ENCODE assay signal across 12 cellular contexts in the genomic region with DNA sequence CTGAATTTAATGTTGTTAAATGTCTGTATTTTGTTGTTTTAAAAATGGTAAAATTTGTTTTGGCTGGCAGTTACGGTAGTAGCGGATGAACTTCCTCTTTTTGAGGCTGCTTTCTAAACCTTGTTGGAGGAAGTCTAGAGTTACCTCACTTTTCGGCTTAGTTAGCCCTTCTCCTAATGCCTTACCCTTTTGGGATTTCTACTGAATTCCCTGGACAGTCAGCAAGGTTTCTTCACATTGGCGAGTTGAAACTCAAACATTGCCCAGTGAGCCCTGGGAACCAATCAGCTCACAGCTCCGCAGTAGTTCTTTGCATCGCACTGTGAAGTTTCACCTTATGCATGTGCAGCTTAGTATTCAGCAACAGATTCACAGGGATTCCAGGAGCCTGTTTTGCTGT. TPM values are rescaled to one million over a fixed set of nuclear protein-coding genes. Genes with fewer than 3 reads are reported as not detected.
A peak's percentile ranks its signal among the peaks of the same experiment; 100 is the strongest.
DNase-seq lines count a peak whose midpoint lies in the region; ATAC-seq and TF ChIP-seq lines count a peak whose summit lies in the region.
"Had no signal": no experiment of that assay in that cellular context is flagged by ENCODE, and none has a peak within 500 bp of the region (broad histone marks: within the 10 kb centered on the region; RNA-seq: fewer than 3 reads in every experiment).

No MANE protein-coding gene starts in this region.

- H3K27me3 ChIP-seq in CD8-positive, alpha-beta T cell (ENCODE audit: insufficient read depth, low read length): no peaks in the 10 kb centered on the region
- H3K27me3 ChIP-seq: ovary had no signal

- CTCF ChIA-PET in CD8-positive, alpha-beta T cell (lab: Charles Lee): no interaction called here

- H3K9me3 ChIP-seq in CD8-positive, alpha-beta T cell (ENCODE audit: low read length): no peaks in the 10 kb centered on the region
- H3K9me3 ChIP-seq: Caco-2, ovary had no signal

- no peak overlapping the region for H3K27ac ChIP-seq in CD8-positive, alpha-beta T cell (ENCODE audit: low read depth, low read length)
- H3K27ac ChIP-seq: ovary had no signal

- no peak for DNase-seq in CD8-positive, alpha-beta T cell
- DNase-seq in OCI-M1 (lab: John Stamatoyannopoulos, UW) (peak; percentile 82), germinal center (ENCODE audit: low spot score) (peak; percentile 59), NCI-H1105 treated with DMSO at 0.1 percent for 48 hours (lab: John Stamatoyannopoulos, UW) (no peak), NCI-H1105 (lab: John Stamatoyannopoulos, UW) (no peak), NCI-H1092 treated with DMSO at 0.1 percent for 48 hours (lab: John Stamatoyannopoulos, UW) (no peak), osteocyte (ENCODE audit: extremely low spot score, unreplicated experiment) (no peak)
- DNase-seq: Caco-2, ovary had no signal

- H3K36me3 Mint-ChIP-seq in CD8-positive, alpha-beta T cell: no peaks in the 10 kb centered on the region
- no peaks in the 10 kb centered on the region for H3K36me3 Mint-ChIP-seq in osteocyte (ENCODE audit: unreplicated experiment)
- H3K36me3 Mint-ChIP-seq: type B pancreatic cell had no signal

- peak; percentile 27 for ATAC-seq in CD8-positive, alpha-beta T cell
- peak; percentile 34 for ATAC-seq in GM21723 (IDR thresholded peaks at IDR 0.05; ENCODE audit: unreplicated experiment)

- H3K27ac Mint-ChIP-seq in CD8-positive, alpha-beta T cell: peak overlapping the region; percentile 87
- H3K27ac Mint-ChIP-seq in osteocyte (ENCODE audit: unreplicated experiment): no peak overlapping the region
- H3K27ac Mint-ChIP-seq: type B pancreatic cell had no signal

- peaks cover 54% of the 10 kb centered on the region for H3K4me1 Mint-ChIP-seq in CD8-positive, alpha-beta T cell (ENCODE audit: low read depth)
- no peaks in the 10 kb centered on the region for H3K4me1 Mint-ChIP-seq in osteocyte (ENCODE audit: unreplicated experiment)

- TF ChIP-seq CTCF in CD8-positive, alpha-beta T cell (IDR thresholded peaks at IDR 0.05): no peak
- no peak for TF ChIP-seq CTCF in osteocyte (IDR thresholded peaks at IDR 0.05)

- no peaks in the 10 kb centered on the region for H3K36me3 ChIP-seq in CD8-positive, alpha-beta T cell (ENCODE audit: insufficient read depth, low read length)
- H3K36me3 ChIP-seq: ovary had no signal

- peak overlapping the region; percentile 2 for H3K4me3 ChIP-seq in CD8-positive, alpha-beta T cell (ENCODE audit: low read depth, low read length)
- H3K4me3 ChIP-seq: ovary had no signal

- POLR2A ChIA-PET in CD8-positive, alpha-beta T cell (lab: Charles Lee): no interaction called here

- peaks cover 42% of the 10 kb centered on the region for H3K4me1 ChIP-seq in CD8-positive, alpha-beta T cell (ENCODE audit: insufficient read depth, low read length)
- H3K4me1 ChIP-seq: Caco-2 had no signal

- intact Hi-C loops in CD8-positive, alpha-beta T cell (cut with DNase I, micrococcal nuclease): no loop called here

- H3K27me3 Mint-ChIP-seq in CD8-positive, alpha-beta T cell (ENCODE audit: low read depth): no peaks in the 10 kb centered on the region
- no peaks in the 10 kb centered on the region for H3K27me3 Mint-ChIP-seq in osteocyte (ENCODE audit: unreplicated experiment)
- H3K27me3 Mint-ChIP-seq: type B pancreatic cell had no signal

- H3K9me3 Mint-ChIP-seq in CD8-positive, alpha-beta T cell: no peaks in the 10 kb centered on the region
- no peaks in the 10 kb centered on the region for H3K9me3 Mint-ChIP-seq in osteocyte (ENCODE audit: unreplicated experiment)
- H3K9me3 Mint-ChIP-seq: type B pancreatic cell had no signal

- peak overlapping the region; percentile 72 for H3K4me3 Mint-ChIP-seq in CD8-positive, alpha-beta T cell
- no peak overlapping the region for H3K4me3 Mint-ChIP-seq in osteocyte (ENCODE audit: unreplicated experiment)
- H3K4me3 Mint-ChIP-seq: type B pancreatic cell had no signal

RNA-seq across cellular contexts. Expression of gene RHOQ, which starts 7.7 kb away (rescaled TPM):
- total RNA-seq in CD8-positive, alpha-beta T cell: 10 to 100 TPM; 22.6 to 27.3 TPM
- total RNA-seq in osteocyte: 90.6 and 91.3 TPM in 2 replicates

RNA-seq across cellular contexts. Expression of gene ATP6V1E2, which starts 7.8 kb away (rescaled TPM):
- 1 to 10 TPM; 3.6 TPM for total RNA-seq in CD8-positive, alpha-beta T cell
- 8.9 and 9.3 TPM in 2 replicates for total RNA-seq in osteocyte

RNA-seq across cellular contexts. Expression of gene TMEM247, which starts 55.2 kb away (rescaled TPM):
- total RNA-seq in CD8-positive, alpha-beta T cell: not detected
- not detected in 2 replicates for total RNA-seq in osteocyte
- total RNA-seq: Caco-2, HT-29, ovary had no signal

Comparison
In these comparisons a context has a peak if more than half of its experiments do, and no peak if none do; other contexts are left out.
1. DNase-seq: peak in OCI-M1 (single experiment) and germinal center (single experiment); none in CD8-positive, alpha-beta T cell (0 of 7), NCI-H1105 treated with DMSO at 0.1 percent for 48 hours (single experiment), NCI-H1105 (single experiment), NCI-H1092 treated with DMSO at 0.1 percent for 48 hours (single experiment) and osteocyte (single experiment).